18 cellular contexts compared by ENCODE assay signal in the genomic region with DNA sequence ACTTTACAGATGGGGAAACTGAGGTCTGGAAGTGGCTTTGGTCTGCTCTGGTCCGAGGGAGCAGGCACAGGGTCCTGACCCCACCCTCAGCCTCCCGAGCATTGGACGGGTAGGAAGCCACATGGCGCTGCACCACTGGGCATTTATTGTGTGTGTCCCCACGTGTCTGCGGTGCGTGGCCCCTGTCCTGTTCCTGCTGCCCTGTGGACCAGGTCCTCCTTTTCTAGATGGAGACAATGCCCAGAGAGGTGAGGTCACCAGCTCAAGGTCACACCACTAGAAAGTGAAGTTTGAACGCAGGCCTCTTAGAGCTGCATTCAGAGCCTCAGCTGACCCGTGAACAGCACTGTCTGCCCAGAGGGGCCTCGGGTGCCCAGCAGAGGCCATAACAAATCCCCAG. TPM values are rescaled to one million over a fixed set of nuclear protein-coding genes. Genes with fewer than 3 reads are reported as not detected.
DNase-seq lines count a peak whose midpoint lies in the region; ATAC-seq and TF ChIP-seq lines count a peak whose summit lies in the region.
"Had no signal": no experiment of that assay in that cellular context is flagged by ENCODE, and none has a peak within 500 bp of the region (broad histone marks: within the 10 kb centered on the region; RNA-seq: fewer than 3 reads in every experiment).

No MANE protein-coding gene starts in this region.

- H3K4me3 Mint-ChIP-seq in stimulated activated effector memory CD8-positive, alpha-beta T cell treated with anti-CD3 and anti-CD28 coated beads, Interleukin-12 subunit alpha, Interleukin-12 subunit beta, amount 100 ng/mL, for 72 hours: no peak overlapping the region

- H3K4me1 Mint-ChIP-seq in stimulated activated effector memory CD8-positive, alpha-beta T cell treated with anti-CD3 and anti-CD28 coated beads, Interleukin-12 subunit alpha, Interleukin-12 subunit beta, amount 100 ng/mL, for 72 hours: peaks cover 23% of the 10 kb centered on the region

- no peaks in the 10 kb centered on the region for H3K27me3 ChIP-seq in heart right ventricle
- H3K27me3 ChIP-seq in layer of hippocampus (ENCODE audit: control insufficient read depth, insufficient read depth, low read length): no peaks in the 10 kb centered on the region
- H3K27me3 ChIP-seq: Peyer's patch had no signal

- H3K27ac ChIP-seq in heart right ventricle (peak overlapping the region in 8 of 10 donors; percentile 58 to 88 (median 77)), angular gyrus (ENCODE audit: low read depth, low read length) (peak overlapping the region; percentile 88), layer of hippocampus (ENCODE audit: low read depth, low read length) (peak overlapping the region; percentile 83)
- H3K27ac ChIP-seq: Peyer's patch had no signal

- no peaks in the 10 kb centered on the region for H3K36me3 Mint-ChIP-seq in stimulated activated effector memory CD8-positive, alpha-beta T cell treated with anti-CD3 and anti-CD28 coated beads, Interleukin-12 subunit alpha, Interleukin-12 subunit beta, amount 100 ng/mL, for 72 hours

- ATAC-seq in heart right ventricle: no peak
- ATAC-seq in stimulated activated effector memory CD8-positive, alpha-beta T cell treated with anti-CD3 and anti-CD28 coated beads, Interleukin-12 subunit alpha, Interleukin-12 subunit beta, amount 100 ng/mL, for 72 hours: no peak
- ATAC-seq in stimulated activated naive CD8-positive, alpha-beta T cell treated with anti-CD3 and anti-CD28 coated beads, Interleukin-15, Interleukin-2, amounts not matched to agents 100 U/mL and 50 U/mL, for 24 hours: no peak

- DNase-seq in heart right ventricle (no peak), cardiac septum (ENCODE audit: low spot score) (no peak), T1000 (lab: John Stamatoyannopoulos, UW) (no peak)
- DNase-seq in stimulated activated effector memory CD8-positive, alpha-beta T cell treated with anti-CD3 and anti-CD28 coated beads, Interleukin-12 subunit alpha, Interleukin-12 subunit beta, amount 100 ng/mL, for 72 hours (ENCODE audit: low spot score in 2 of 2): no peak
- DNase-seq in activated effector memory CD4-positive, alpha-beta T cell treated with anti-CD3 and anti-CD28 coated beads, Interleukin-2, amount 50 U/mL, for 16 hours: no peak
- no peak for DNase-seq in stimulated activated naive CD8-positive, alpha-beta T cell treated with anti-CD3 and anti-CD28 coated beads, Interleukin-15, Interleukin-2, amounts not matched to agents 100 U/mL and 50 U/mL, for 24 hours
- DNase-seq: EL, GF-D8, GOT3, HCEC 1CT, IMR-90, NCI-H1694 treated with DMSO at 0.1 percent for 48 hours, NCI-H2081 treated with DMSO at 0.1 percent for 48 hours, NCI-H2171 treated with DMSO at 0.1 percent for 48 hours, NCI-H526, Peyer's patch had no signal

- no peaks in the 10 kb centered on the region for H3K9me3 Mint-ChIP-seq in stimulated activated effector memory CD8-positive, alpha-beta T cell treated with anti-CD3 and anti-CD28 coated beads, Interleukin-12 subunit alpha, Interleukin-12 subunit beta, amount 100 ng/mL, for 72 hours

- H3K36me3 ChIP-seq in heart right ventricle: no peaks in the 10 kb centered on the region
- H3K36me3 ChIP-seq: Peyer's patch had no signal

- no peak for TF ChIP-seq CTCF in heart right ventricle (IDR thresholded peaks at IDR 0.05)

- 90 to 93% methylated on average over 10 of the region's 10 CpGs for WGBS in heart right ventricle, 2 donors

- H3K9me3 ChIP-seq in heart right ventricle: no peaks in the 10 kb centered on the region
- H3K9me3 ChIP-seq: Peyer's patch had no signal

- no peak overlapping the region for H3K4me3 ChIP-seq in heart right ventricle
- H3K4me3 ChIP-seq: Peyer's patch had no signal

- intact Hi-C loops in heart right ventricle (cut with DNase I) (no loop called here), cardiac septum (cut with DNase I) (no loop called here)

- H3K4me1 ChIP-seq in heart right ventricle: peaks cover 8 to 54% (median 36%) of the 10 kb centered on the region in 9 donors
- H3K4me1 ChIP-seq: Peyer's patch had no signal

- H3K27ac Mint-ChIP-seq in stimulated activated effector memory CD8-positive, alpha-beta T cell treated with anti-CD3 and anti-CD28 coated beads, Interleukin-12 subunit alpha, Interleukin-12 subunit beta, amount 100 ng/mL, for 72 hours: peak overlapping the region; percentile 66

RNA-seq across cellular contexts. Expression of gene DUSP7, which starts 26.8 kb away (rescaled TPM):
- 10 to 100 TPM; 11.3 to 29.7 (median 15.8) TPM for total RNA-seq in heart right ventricle
- polyA plus RNA-seq in heart right ventricle: 10 to 100 TPM; 10.4 to 19.2 TPM
- 21.2 TPM for total RNA-seq in cardiac septum

RNA-seq across cellular contexts. Expression of gene RPL29, which starts 33.8 kb away (rescaled TPM):
- 100 to 1,000 TPM; 505 to 754 (median 626) TPM for total RNA-seq in heart right ventricle
- polyA plus RNA-seq in heart right ventricle: 1,000 to 10,000 TPM; 1,450 to 1,915 TPM
- total RNA-seq in cardiac septum: 466 TPM

RNA-seq across cellular contexts. Expression of gene ACY1, which starts 46.2 kb away (rescaled TPM):
- 10 to 100 TPM; 18.7 to 45.6 (median 24.7) TPM for total RNA-seq in heart right ventricle
- 10 to 100 TPM; 24.6 to 28.3 TPM for polyA plus RNA-seq in heart right ventricle
- 20.3 TPM for total RNA-seq in cardiac septum

RNA-seq across cellular contexts. Expression of gene ABHD14A, which starts 54.7 kb away (rescaled TPM):
- 10 to 100 TPM; 19.3 to 38.6 (median 23.6) TPM for total RNA-seq in heart right ventricle
- polyA plus RNA-seq in heart right ventricle: 10 to 100 TPM; 26.3 to 80.1 TPM
- total RNA-seq in cardiac septum: 12.5 TPM

RNA-seq across cellular contexts. Expression of gene ABHD14B, which starts 55.7 kb away (rescaled TPM):
- total RNA-seq in heart right ventricle (10 to 100 TPM in 8 of 10 donors, 1 to 10 TPM in 2; 7.5 to 19.0 (median 12.0) TPM), cardiac septum (13.6 TPM)
- 10 to 100 TPM; 14.6 to 47.5 TPM for polyA plus RNA-seq in heart right ventricle
